8 cellular contexts compared by ENCODE assay signal in the genomic region with DNA sequence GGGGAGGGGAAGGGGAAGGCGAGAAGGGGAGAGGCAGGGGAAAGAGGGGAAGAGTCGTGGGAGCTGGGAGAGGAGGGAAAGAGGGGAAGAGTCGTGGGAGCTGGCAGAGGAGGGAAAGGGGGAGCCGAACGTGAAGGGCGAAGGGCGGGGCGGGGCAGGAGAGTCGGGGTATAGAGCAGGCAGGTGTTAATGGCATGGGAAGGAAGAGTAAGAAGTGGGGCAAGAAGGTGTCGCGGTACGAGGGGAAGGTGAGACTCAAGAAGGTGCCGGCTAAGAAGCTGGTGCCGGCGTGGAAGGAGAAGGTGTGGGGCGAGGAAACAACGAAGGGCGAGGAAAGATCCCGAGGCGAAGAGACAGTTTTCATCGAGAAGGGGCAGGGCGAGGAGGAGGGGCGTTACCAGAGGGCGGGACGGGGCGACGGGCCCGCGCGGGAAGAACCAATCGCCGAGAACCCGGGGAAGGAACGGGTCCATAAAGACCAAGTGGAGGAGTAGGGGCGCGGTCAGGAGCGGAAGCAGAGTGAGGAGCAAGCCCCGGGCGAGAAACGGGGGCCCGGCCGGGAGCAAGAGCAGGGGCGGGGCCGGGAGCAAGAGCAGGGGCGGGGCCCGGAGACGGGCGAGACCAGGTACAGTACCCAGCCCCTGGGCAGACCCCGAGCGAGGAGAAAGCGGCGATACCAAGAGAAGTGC. TPM values are rescaled to one million over a fixed set of nuclear protein-coding genes. Genes with fewer than 3 reads are reported as not detected.
A peak's percentile ranks its signal among the peaks of the same experiment; 100 is the strongest.
DNase-seq lines count a peak whose midpoint lies in the region; ATAC-seq and TF ChIP-seq lines count a peak whose summit lies in the region.

No MANE protein-coding gene starts in this region.

- H3K36me3 ChIP-seq in ovary, result no peaks in the 10 kb centered on the region
- no peaks in the 10 kb centered on the region for H3K36me3 ChIP-seq in thymus (ENCODE audit: control insufficient read depth, insufficient read depth)

- no peak for TF ChIP-seq EP300 in ovary (IDR thresholded peaks at IDR 0.05)

- peak overlapping the region; percentile 54 for H3K4me3 ChIP-seq in ovary
- peak overlapping the region; percentile 63 for H3K4me3 ChIP-seq in thymus (ENCODE audit: low read length)

- H3K36me3 Mint-ChIP-seq in activated naive CD8-positive, alpha-beta T cell treated with anti-CD3 and anti-CD28 coated beads for 36 hours, result no peaks in the 10 kb centered on the region

- ATAC-seq in HG02642 (IDR thresholded peaks at IDR 0.05; ENCODE audit: poor library complexity, unreplicated experiment), result peak; percentile 76

- TF ChIP-seq POLR2A in GM10847 (IDR thresholded peaks at IDR 0.05; ENCODE audit: extremely low read depth, insufficient read length), result peak; percentile 30
- peak; percentile 54 for TF ChIP-seq POLR2A in ovary (IDR thresholded peaks at IDR 0.05)

- peak overlapping the region; percentile 97 for H3K4me3 Mint-ChIP-seq in activated naive CD8-positive, alpha-beta T cell treated with anti-CD3 and anti-CD28 coated beads for 36 hours

- peak overlapping the region; percentile 82 to 86 for H3K27ac ChIP-seq in ovary
- peak overlapping the region; percentile 99 for H3K27ac ChIP-seq in thymus (ENCODE audit: low read depth)

- intact Hi-C loops in head of caudate nucleus (cut with DNase I), result loop anchor here (1.0 to 10.0 kb wide), 2 partner anchors 38 to 191 kb away; a partner anchor contains a TSS
- intact Hi-C loops in ovary (cut with DNase I), result loop anchor here in 2 of 4 donors (5.0 to 10.0 kb wide), 2 partner anchors 36 to 191 kb away; a partner anchor contains a TSS

- TF ChIP-seq CTCF in ovary (IDR thresholded peaks at IDR 0.05), result no peak

- H3K4me1 Mint-ChIP-seq in activated naive CD8-positive, alpha-beta T cell treated with anti-CD3 and anti-CD28 coated beads for 36 hours, result peaks cover 9% of the 10 kb centered on the region

- H3K9me3 Mint-ChIP-seq in activated naive CD8-positive, alpha-beta T cell treated with anti-CD3 and anti-CD28 coated beads for 36 hours, result no peaks in the 10 kb centered on the region

- peak; percentile 96 for DNase-seq in NCI-H1105 treated with DMSO at 0.1 percent for 48 hours (lab: John Stamatoyannopoulos, UW)
- peak; percentile 92 for DNase-seq in SKM-1 treated with dmso at 0.1 percent for 144 hours (lab: John Stamatoyannopoulos, UW; ENCODE audit: unreplicated experiment)
- peak; percentile 96 for DNase-seq in activated naive CD8-positive, alpha-beta T cell treated with anti-CD3 and anti-CD28 coated beads for 36 hours
- peak; percentile 88 to 99 (median 96) for DNase-seq in head of caudate nucleus
- DNase-seq in ovary, result peak; percentile 92 to 96 (median 93)

- H3K27ac Mint-ChIP-seq in activated naive CD8-positive, alpha-beta T cell treated with anti-CD3 and anti-CD28 coated beads for 36 hours, result peak overlapping the region; percentile 99

- H3K9me3 ChIP-seq in ovary (no peaks in the 10 kb centered on the region), thymus (ENCODE audit: control insufficient read depth) (no peaks in the 10 kb centered on the region)

- no peaks in the 10 kb centered on the region for H3K27me3 Mint-ChIP-seq in activated naive CD8-positive, alpha-beta T cell treated with anti-CD3 and anti-CD28 coated beads for 36 hours

- no peaks in the 10 kb centered on the region for H3K27me3 ChIP-seq in ovary
- H3K27me3 ChIP-seq in thymus (ENCODE audit: control insufficient read depth, insufficient read depth), result no peaks in the 10 kb centered on the region

- H3K4me1 ChIP-seq in ovary (ENCODE audit: insufficient read depth), result peaks cover 2% of the 10 kb centered on the region
- H3K4me1 ChIP-seq in thymus (ENCODE audit: control insufficient read depth, insufficient read depth, low read length), result peaks cover 5% of the 10 kb centered on the region

- WGBS in ovary, 3 donors, result 0 to 1% (median 1%) methylated on average over 52 of the region's 52 CpGs
- WGBS in thymus, result under 1% methylated on average over 52 of the region's 52 CpGs

RNA-seq across cellular contexts. Expression of a gene that starts 0.5 kb away (rescaled TPM):
- total RNA-seq in activated naive CD8-positive, alpha-beta T cell treated with anti-CD3 and anti-CD28 coated beads for 36 hours, result 1 to 10 TPM; 1.9 to 2.1 TPM
- 10 to 100 TPM in 1 of 7 donors, 1 to 10 TPM in 6; 2.9 to 13.4 (median 5.7) TPM for total RNA-seq in ovary
- polyA plus RNA-seq in ovary (1 to 10 TPM; 1.8 to 2.1 TPM), thymus (5.8 TPM)

RNA-seq across cellular contexts. Expression of a gene that starts 16.4 kb away (rescaled TPM):
- 1 to 10 TPM; 6.6 to 6.9 TPM for total RNA-seq in activated naive CD8-positive, alpha-beta T cell treated with anti-CD3 and anti-CD28 coated beads for 36 hours
- total RNA-seq in ovary, result 10 to 100 TPM in 5 of 7 donors, 1 to 10 TPM in 2; 6.0 to 30.1 (median 19.8) TPM
- 10 to 100 TPM in 1 of 2 donors, 1 to 10 TPM in 1; 7.4 to 16.4 TPM for polyA plus RNA-seq in ovary
- polyA plus RNA-seq in thymus, result 5.2 TPM

RNA-seq across cellular contexts. Expression of a gene that starts 20.3 kb away (rescaled TPM):
- total RNA-seq in activated naive CD8-positive, alpha-beta T cell treated with anti-CD3 and anti-CD28 coated beads for 36 hours, result 10 to 100 TPM; 57.3 to 63.0 TPM
- total RNA-seq in ovary, result 10 to 100 TPM in 6 of 7 donors, 1 to 10 TPM in 1; 8.5 to 37.2 (median 21.8) TPM
- polyA plus RNA-seq in ovary (10 to 100 TPM in 1 of 2 donors, 1 to 10 TPM in 1; 9.9 to 23.7 TPM), thymus (46.6 TPM)

RNA-seq across cellular contexts. Expression of a gene that starts 32.0 kb away (rescaled TPM):
- total RNA-seq in activated naive CD8-positive, alpha-beta T cell treated with anti-CD3 and anti-CD28 coated beads for 36 hours, result not detected
- total RNA-seq in ovary, result 100 to 1,000 TPM in 1 of 7 donors, 10 to 100 TPM in 2, 1 to 10 TPM in 3, not detected in 1; 1.8 to 179 (median 11.1) TPM
- polyA plus RNA-seq in ovary, result 1 to 10 TPM in 1 of 2 donors, not detected in 1; 7.9 TPM
- polyA plus RNA-seq in thymus, result 93.6 TPM

RNA-seq across cellular contexts. Expression of a gene that starts 38.3 kb away (rescaled TPM):
- 100 to 1,000 TPM; 193 to 199 TPM for total RNA-seq in activated naive CD8-positive, alpha-beta T cell treated with anti-CD3 and anti-CD28 coated beads for 36 hours
- 100 to 1,000 TPM in 3 of 7 donors, 10 to 100 TPM in 4; 59.1 to 125 (median 85.3) TPM for total RNA-seq in ovary
- polyA plus RNA-seq in ovary (100 to 1,000 TPM in 1 of 2 donors, 10 to 100 TPM in 1; 81.5 to 129 TPM), thymus (64.5 TPM)

Comparison
In these comparisons a context has a peak if more than half of its experiments do, and no peak if none do; other contexts are left out.
1. Peak in every context shown above with its lines: DNase-seq, ATAC-seq, H3K4me3 ChIP-seq and H3K27ac ChIP-seq.